Comparison of ENCODE assay signal across 18 cellular contexts in the genomic region with DNA sequence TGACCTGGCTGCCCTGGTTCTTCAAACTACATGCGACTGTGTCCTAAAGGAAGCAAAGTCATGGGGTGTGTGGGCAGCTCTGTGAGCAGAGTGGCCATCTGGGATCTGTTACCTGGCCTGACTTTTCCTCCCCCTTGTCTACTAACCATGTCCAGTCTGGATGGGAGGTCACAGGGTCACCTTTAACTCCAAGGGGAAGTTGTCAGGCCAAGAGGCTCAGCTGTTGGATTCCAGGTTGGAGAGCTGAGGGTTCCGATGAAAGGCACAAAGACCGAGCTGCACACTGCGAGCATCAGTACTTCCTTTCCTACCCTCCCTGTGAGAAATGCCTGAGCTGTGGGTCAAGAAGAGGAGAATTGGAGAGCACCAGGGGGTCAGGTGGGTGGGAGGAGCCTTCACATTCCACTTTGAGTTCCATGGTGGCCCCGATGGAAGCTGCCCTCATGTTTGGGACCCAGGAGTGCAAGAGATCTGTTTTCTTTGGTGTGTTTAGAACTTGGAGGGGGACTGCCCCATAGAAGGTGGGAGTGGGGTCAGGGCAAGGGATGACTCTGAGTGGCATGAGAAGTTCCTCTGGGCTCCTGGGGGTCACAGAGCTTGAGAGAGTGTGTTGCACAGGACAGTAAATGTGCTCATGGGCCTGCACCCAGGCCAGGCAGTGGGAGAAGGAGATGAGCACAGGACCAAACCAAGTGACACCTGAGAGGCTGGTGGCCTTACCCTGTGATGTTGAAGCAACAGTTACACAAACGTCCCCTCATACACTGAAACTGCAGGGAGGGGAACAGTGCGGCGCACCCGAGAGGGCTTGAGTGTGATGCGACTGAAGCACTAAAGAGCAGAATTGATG.
"Had no signal": no experiment of that assay in that cellular context is flagged by ENCODE, and none has a peak within 500 bp of the region (broad histone marks: within the 10 kb centered on the region; RNA-seq: fewer than 3 reads in every experiment).

No MANE protein-coding gene starts in this region.

- H3K27ac ChIP-seq: breast epithelium, left lung, neutrophil, skin epidermis, VCaP had no signal

- H3K9me3 ChIP-seq: breast epithelium, left lung, mucosa of descending colon, neutrophil had no signal

- H3K4me3 ChIP-seq: breast epithelium, left lung, mucosa of descending colon, skin epidermis had no signal

- H3K36me3 ChIP-seq: breast epithelium, left lung, neutrophil had no signal

- H3K27me3 Mint-ChIP-seq: activated CD4-positive, alpha-beta T cell treated with anti-CD3 and anti-CD28 coated beads for 36 hours had no signal

- H3K4me3 Mint-ChIP-seq: activated CD4-positive, alpha-beta T cell treated with anti-CD3 and anti-CD28 coated beads for 36 hours; activated naive CD8-positive, alpha-beta T cell treated with anti-CD3 and anti-CD28 coated beads for 36 hours; activated T-cell treated with anti-CD3 and anti-CD28 coated beads, Interleukin-2, amount 50 U/mL, for 4 hours; naive thymus-derived CD4-positive, alpha-beta T cell had no signal

- H3K27me3 ChIP-seq: breast epithelium, left lung, neutrophil had no signal

- H3K36me3 Mint-ChIP-seq: activated naive CD8-positive, alpha-beta T cell treated with anti-CD3 and anti-CD28 coated beads for 36 hours had no signal

- ATAC-seq: activated CD4-positive, alpha-beta T cell treated with anti-CD3 and anti-CD28 coated beads for 36 hours; activated T-cell treated with anti-CD3 and anti-CD28 coated beads, Interleukin-2, amount 50 U/mL, for 4 hours; left lung; mucosa of descending colon; naive thymus-derived CD4-positive, alpha-beta T cell; SK-N-SH treated with all-trans-retinoic acid at 6 μM for 48 hours had no signal

- H3K4me1 ChIP-seq: breast epithelium had no signal

- H3K4me1 Mint-ChIP-seq: activated naive CD8-positive, alpha-beta T cell treated with anti-CD3 and anti-CD28 coated beads for 36 hours had no signal

- DNase-seq: activated CD4-positive, alpha-beta T cell treated with anti-CD3 and anti-CD28 coated beads for 36 hours; activated naive CD8-positive, alpha-beta T cell treated with anti-CD3 and anti-CD28 coated beads for 36 hours; activated T-cell treated with anti-CD3 and anti-CD28 coated beads, Interleukin-2, amount 50 U/mL, for 4 hours; anterior cingulate cortex; left lung; mucosa of descending colon; retina; SHP77 treated with DMSO at 0.1 percent for 48 hours; stimulated activated CD4-positive, alpha-beta T cell treated with anti-CD3 and anti-CD28 coated beads, Interleukin-15, amount 100 ng/mL, for 24 hours; stimulated activated CD4-positive, alpha-beta T cell treated with anti-CD3 and anti-CD28 coated beads, Interleukin-4, amount 100 ng/mL, for 24 hours; stimulated activated naive CD4-positive, alpha-beta T cell treated with Interleukin-2 at 50 U/mL for 16 hours; trophoblast cell had no signal

- H3K9me3 Mint-ChIP-seq: activated T-cell treated with anti-CD3 and anti-CD28 coated beads, Interleukin-2, amount 50 U/mL, for 4 hours had no signal

- H3K27ac Mint-ChIP-seq: activated CD4-positive, alpha-beta T cell treated with anti-CD3 and anti-CD28 coated beads for 36 hours; activated naive CD8-positive, alpha-beta T cell treated with anti-CD3 and anti-CD28 coated beads for 36 hours; naive thymus-derived CD4-positive, alpha-beta T cell had no signal
